ENCODE assay signal across 7 cellular contexts in the genomic region with DNA sequence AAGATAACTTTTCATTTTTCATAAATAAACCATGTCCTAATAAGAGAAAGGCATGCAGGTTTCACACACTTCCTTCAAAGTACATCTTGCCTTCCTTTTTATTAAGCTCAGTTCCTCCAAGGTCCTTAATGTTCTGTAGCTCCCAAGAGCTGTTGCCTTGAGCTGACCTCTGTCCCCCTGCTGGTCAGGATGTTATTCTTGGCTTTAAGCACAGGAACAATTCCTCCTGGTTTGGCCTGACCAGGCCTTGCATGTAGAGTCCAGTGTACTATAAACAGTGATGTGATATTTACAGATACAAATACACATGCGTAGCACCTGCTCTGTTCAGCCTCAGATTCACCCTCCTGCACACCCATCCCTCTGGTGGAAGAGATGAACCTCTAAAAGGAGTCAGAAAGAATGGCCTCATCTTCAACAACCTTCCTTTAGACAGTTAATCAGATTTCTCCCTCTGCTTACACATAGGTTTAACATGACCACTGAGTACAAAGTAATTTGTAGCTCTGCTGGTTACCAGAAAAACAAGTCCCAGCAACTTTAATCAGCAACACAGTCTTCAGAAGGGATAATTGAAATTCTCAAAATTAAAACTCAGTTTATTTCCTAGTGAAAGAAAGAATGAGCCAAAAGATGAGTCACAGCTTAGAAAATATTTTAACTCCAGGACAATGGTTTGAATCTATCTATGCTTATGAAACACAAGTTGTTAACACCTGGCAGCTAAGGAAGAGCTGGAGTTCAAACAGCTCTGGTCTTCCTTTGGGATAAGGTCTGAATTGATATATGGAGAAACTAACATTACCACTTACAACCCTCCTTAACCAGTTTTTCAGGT. TPM values are rescaled to one million over a fixed set of nuclear protein-coding genes. Genes with fewer than 3 reads are reported as not detected.
DNase-seq lines count a peak whose midpoint lies in the region; ATAC-seq and TF ChIP-seq lines count a peak whose summit lies in the region.

No MANE protein-coding gene starts in this region.

- H3K4me1 ChIP-seq in mucosa of descending colon (ENCODE audit: low read depth), result peaks cover 15% of the 10 kb centered on the region

- intact Hi-C loops in mucosa of descending colon (cut with DNase I, micrococcal nuclease), result no loop called here

- peak; percentile 86 for ATAC-seq in mucosa of descending colon
- ATAC-seq in HG03139 (IDR thresholded peaks at IDR 0.05; ENCODE audit: unreplicated experiment), result no peak
- no peak for ATAC-seq in GM18907 (IDR thresholded peaks at IDR 0.05; ENCODE audit: unreplicated experiment)

- H3K36me3 ChIP-seq in mucosa of descending colon (ENCODE audit: low read depth), result no peaks in the 10 kb centered on the region

- H3K4me3 ChIP-seq in GM12875 (ENCODE audit: low read depth, low read length) (no peak overlapping the region), epithelial cell of esophagus (ENCODE audit: low read length) (no peak overlapping the region), mucosa of descending colon (no peak overlapping the region)

- peak; percentile 66 for DNase-seq in epithelial cell of esophagus (ENCODE audit: low read depth)
- peak in 1 of 3 donors; percentile 59 for DNase-seq in mucosa of descending colon
- no peak for DNase-seq in T1000 (lab: John Stamatoyannopoulos, UW)

- H3K9me3 ChIP-seq in mucosa of descending colon, result no peaks in the 10 kb centered on the region

- peak; percentile 35; the same call in 1 of the 2 replicates for TF ChIP-seq CTCF in GM12875 (IDR thresholded peaks at IDR 0.05; ENCODE audit: borderline replicate concordance, insufficient read depth, low read depth, low read length)
- TF ChIP-seq CTCF in epithelial cell of esophagus (IDR thresholded peaks at IDR 0.05; ENCODE audit: insufficient read depth, low read depth, low read length, missing control alignments), result peak; percentile 25
- TF ChIP-seq CTCF in mucosa of descending colon (IDR thresholded peaks at IDR 0.05), result no peak

TF ChIP-seq in PFSK-1, 5 proteins besides CTCF, POLR2A, EP300 and RAD21:
- no peak for TF ChIP-seq TAF1 (IDR thresholded peaks at IDR 0.05; ENCODE audit: borderline replicate concordance, insufficient read depth, low read length)
- TF ChIP-seq, protein P1, sequence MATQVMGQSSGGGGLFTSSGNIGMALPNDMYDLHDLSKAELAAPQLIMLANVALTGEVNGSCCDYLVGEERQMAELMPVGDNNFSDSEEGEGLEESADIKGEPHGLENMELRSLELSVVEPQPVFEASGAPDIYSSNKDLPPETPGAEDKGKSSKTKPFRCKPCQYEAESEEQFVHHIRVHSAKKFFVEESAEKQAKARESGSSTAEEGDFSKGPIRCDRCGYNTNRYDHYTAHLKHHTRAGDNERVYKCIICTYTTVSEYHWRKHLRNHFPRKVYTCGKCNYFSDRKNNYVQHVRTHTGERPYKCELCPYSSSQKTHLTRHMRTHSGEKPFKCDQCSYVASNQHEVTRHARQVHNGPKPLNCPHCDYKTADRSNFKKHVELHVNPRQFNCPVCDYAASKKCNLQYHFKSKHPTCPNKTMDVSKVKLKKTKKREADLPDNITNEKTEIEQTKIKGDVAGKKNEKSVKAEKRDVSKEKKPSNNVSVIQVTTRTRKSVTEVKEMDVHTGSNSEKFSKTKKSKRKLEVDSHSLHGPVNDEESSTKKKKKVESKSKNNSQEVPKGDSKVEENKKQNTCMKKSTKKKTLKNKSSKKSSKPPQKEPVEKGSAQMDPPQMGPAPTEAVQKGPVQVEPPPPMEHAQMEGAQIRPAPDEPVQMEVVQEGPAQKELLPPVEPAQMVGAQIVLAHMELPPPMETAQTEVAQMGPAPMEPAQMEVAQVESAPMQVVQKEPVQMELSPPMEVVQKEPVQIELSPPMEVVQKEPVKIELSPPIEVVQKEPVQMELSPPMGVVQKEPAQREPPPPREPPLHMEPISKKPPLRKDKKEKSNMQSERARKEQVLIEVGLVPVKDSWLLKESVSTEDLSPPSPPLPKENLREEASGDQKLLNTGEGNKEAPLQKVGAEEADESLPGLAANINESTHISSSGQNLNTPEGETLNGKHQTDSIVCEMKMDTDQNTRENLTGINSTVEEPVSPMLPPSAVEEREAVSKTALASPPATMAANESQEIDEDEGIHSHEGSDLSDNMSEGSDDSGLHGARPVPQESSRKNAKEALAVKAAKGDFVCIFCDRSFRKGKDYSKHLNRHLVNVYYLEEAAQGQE (IDR thresholded peaks at IDR 0.05; ENCODE audit: insufficient read depth in 1 of 2, low read depth in 2 of 2, low read length in 2 of 2), result peak in 1 of 2 experiments; percentile 67; a peak in 2 of 4 replicates
- peak; percentile 91; the same call in 1 of the 2 replicates for TF ChIP-seq SIN3A (IDR thresholded peaks at IDR 0.05; ENCODE audit: borderline replicate concordance, insufficient read depth, low read length)
- peak; percentile 41 for TF ChIP-seq FOXP2 (optimal IDR thresholded peaks at IDR 0.05; ENCODE audit: borderline replicate concordance, extremely low read depth, extremely low read length, insufficient read depth)
- no peak for TF ChIP-seq POLR2AphosphoS5 (IDR thresholded peaks at IDR 0.05; ENCODE audit: low read depth, low read length)

RNA-seq across cellular contexts. Expression of a gene that starts 46.5 kb away (rescaled TPM):
- 175 TPM for polyA plus RNA-seq in PFSK-1 (2012; ENCODE audit: insufficient read length, low read depth)
- total RNA-seq in mucosa of descending colon, result 10 to 100 TPM; 32.0 to 47.1 (median 36.8) TPM
